9 cellular contexts compared by ENCODE assay signal in genomic region chr14:89056394-89056793, GRCh38.
"Had no signal": no experiment of that assay in that cellular context is flagged by ENCODE, and none has a peak within 500 bp of the region (broad histone marks: within the 10 kb centered on the region; RNA-seq: fewer than 3 reads in every experiment).

No MANE protein-coding gene starts in this region.

- H3K4me2 ChIP-seq: GM23338 had no signal

- H3K9me3 ChIP-seq: HAP-1 had no signal

- H3K9ac ChIP-seq: GM23248 had no signal

- H3K36me3 ChIP-seq: HAP-1 had no signal

- H3K27ac ChIP-seq: GM23248 had no signal

- H2AFZ ChIP-seq: GM23248, GM23338 had no signal

- FAIRE-seq: H54 had no signal

- H3K4me3 ChIP-seq: GM23248, GM23338, HAP-1 had no signal

- H3K4me1 ChIP-seq: HAP-1 had no signal

- DNase-seq: GM23248, GOT3, H7, H9, HCEC 1CT, HFFc6 had no signal
